Comparison of ENCODE assay signal across 14 cellular contexts in genomic region chr1:42313970-42314369, GRCh38. TPM values are rescaled to one million over a fixed set of nuclear protein-coding genes. Genes with fewer than 3 reads are reported as not detected.
DNase-seq lines count a peak whose midpoint lies in the region; ATAC-seq and TF ChIP-seq lines count a peak whose summit lies in the region.
"Had no signal": no experiment of that assay in that cellular context is flagged by ENCODE, and none has a peak within 500 bp of the region (broad histone marks: within the 10 kb centered on the region; RNA-seq: fewer than 3 reads in every experiment).

No MANE protein-coding gene starts in this region.

- peak overlapping the region; percentile 5 for H3K27ac Mint-ChIP-seq in activated T-cell treated with anti-CD3 and anti-CD28 coated beads, Interleukin-2, amount 50 U/mL, for 24 hours

- H3K4me3 ChIP-seq in lower lobe of right lung (no peak overlapping the region), transverse colon (no peak overlapping the region)
- H3K4me3 ChIP-seq: SJCRH30 had no signal

- TF ChIP-seq EP300 in transverse colon (IDR thresholded peaks at IDR 0.05; ENCODE audit: low read depth), result no peak

- no peaks in the 10 kb centered on the region for H3K27me3 Mint-ChIP-seq in activated T-cell treated with anti-CD3 and anti-CD28 coated beads, Interleukin-2, amount 50 U/mL, for 24 hours
- H3K27me3 Mint-ChIP-seq: IgD-negative memory B cell had no signal

- WGBS in transverse colon (ENCODE audit: low coverage in 1 of 2), 2 donors, result 83% methylated on average over 3 of the region's 3 CpGs; no CpG with 5 or more reads in 1 of the 2 donors

- H3K4me1 Mint-ChIP-seq in activated T-cell treated with anti-CD3 and anti-CD28 coated beads, Interleukin-2, amount 50 U/mL, for 24 hours (ENCODE audit: low read depth), result peaks cover 83% of the 10 kb centered on the region

- H3K9me3 ChIP-seq in lower lobe of right lung (no peaks in the 10 kb centered on the region), transverse colon (no peaks in the 10 kb centered on the region)
- H3K9me3 ChIP-seq: SJCRH30 had no signal

- H3K9me3 Mint-ChIP-seq in activated T-cell treated with anti-CD3 and anti-CD28 coated beads, Interleukin-2, amount 50 U/mL, for 24 hours, result no peaks in the 10 kb centered on the region
- H3K9me3 Mint-ChIP-seq: IgD-negative memory B cell had no signal

- DNase-seq in activated T-cell treated with anti-CD3 and anti-CD28 coated beads, Interleukin-2, amount 50 U/mL, for 24 hours, result no peak
- no peak for DNase-seq in activated T-cell treated with anti-CD3 and anti-CD28 coated beads, Interleukin-2, amount 50 U/mL, for 48 hours
- DNase-seq in lower lobe of right lung (no peak), transverse colon (no peak), GM10266 (ENCODE audit: extremely low spot score) (no peak)
- DNase-seq: GOT3, NCI-H2029 treated with DMSO at 0.1 percent for 48 hours, NCI-H2171 treated with DMSO at 0.1 percent for 48 hours, NCI-H524 treated with DMSO at 0.1 percent for 48 hours had no signal

- TF ChIP-seq POLR2A in transverse colon (IDR thresholded peaks at IDR 0.05), result no peak

- H3K4me1 ChIP-seq in lower lobe of right lung, result peaks cover 45% of the 10 kb centered on the region
- peaks cover 5 to 64% (median 47%) of the 10 kb centered on the region in 4 donors for H3K4me1 ChIP-seq in transverse colon
- H3K4me1 ChIP-seq: SJCRH30 had no signal

- peak; percentile 75 to 86 for ATAC-seq in lower lobe of right lung
- ATAC-seq in GM18517 (IDR thresholded peaks at IDR 0.05; ENCODE audit: unreplicated experiment), result no peak
- ATAC-seq in GM21717 (IDR thresholded peaks at IDR 0.05; ENCODE audit: unreplicated experiment), result no peak

- no peak overlapping the region for H3K4me3 Mint-ChIP-seq in activated T-cell treated with anti-CD3 and anti-CD28 coated beads, Interleukin-2, amount 50 U/mL, for 24 hours
- H3K4me3 Mint-ChIP-seq: IgD-negative memory B cell had no signal

- H3K36me3 Mint-ChIP-seq in activated T-cell treated with anti-CD3 and anti-CD28 coated beads, Interleukin-2, amount 50 U/mL, for 24 hours (ENCODE audit: low read depth), result peaks cover 33% of the 10 kb centered on the region

- peaks cover 11% of the 10 kb centered on the region for H3K36me3 ChIP-seq in lower lobe of right lung
- H3K36me3 ChIP-seq in transverse colon, result no peaks in the 10 kb centered on the region

- peak overlapping the region; percentile 50; the same call in 1 of the 2 replicates for H3K27ac ChIP-seq in VCaP
- peak overlapping the region; percentile 25 for H3K27ac ChIP-seq in lower lobe of right lung
- peak overlapping the region in 3 of 4 donors; percentile 33 to 58 (median 41) for H3K27ac ChIP-seq in transverse colon
- H3K27ac ChIP-seq: SJCRH30 had no signal

- no peak for TF ChIP-seq CTCF in VCaP (conservative IDR thresholded peaks at IDR 0.05)
- TF ChIP-seq CTCF in lower lobe of right lung (IDR thresholded peaks at IDR 0.05), result no peak
- no peak for TF ChIP-seq CTCF in transverse colon (IDR thresholded peaks at IDR 0.05)
- no peak for TF ChIP-seq CTCF in GM10266 (IDR thresholded peaks at IDR 0.05; ENCODE audit: control insufficient read depth, insufficient read depth, low read depth, missing control alignments)

- in situ Hi-C loops in transverse colon (cut with MboI; ENCODE audit: low pct_ligation_motif_present in 1 of 4, low pct_unique_long_range_greater_than_20kb in 1 of 4, low sequenced_read_pairs in 3 of 4), result no loop called here

- H3K27me3 ChIP-seq in lower lobe of right lung (ENCODE audit: low read depth), result no peaks in the 10 kb centered on the region
- H3K27me3 ChIP-seq in transverse colon, result no peaks in the 10 kb centered on the region
- H3K27me3 ChIP-seq: SJCRH30 had no signal

- intact Hi-C loops in lower lobe of right lung (cut with DNase I), result no loop called here
- intact Hi-C loops in transverse colon (cut with DNase I; ENCODE audit: low total_unique reads), result no loop called here

RNA-seq across cellular contexts. Expression of gene FOXJ3, which starts 21.1 kb away (rescaled TPM):
- total RNA-seq in lower lobe of right lung (44.0 TPM), transverse colon (10 to 100 TPM; 18.5 to 62.1 (median 38.6) TPM)

Comparison
In these comparisons a context has a peak if more than half of its experiments do, and no peak if none do; other contexts are left out.
1. ATAC-seq: peak in lower lobe of right lung (2 of 2); none in GM18517 (single experiment) and GM21717 (single experiment).
2. Peak in every context shown above with its lines, with median percentiles within 50 percentile points of each other: H3K27ac ChIP-seq.